8 cellular contexts compared by ENCODE assay signal in the genomic region with DNA sequence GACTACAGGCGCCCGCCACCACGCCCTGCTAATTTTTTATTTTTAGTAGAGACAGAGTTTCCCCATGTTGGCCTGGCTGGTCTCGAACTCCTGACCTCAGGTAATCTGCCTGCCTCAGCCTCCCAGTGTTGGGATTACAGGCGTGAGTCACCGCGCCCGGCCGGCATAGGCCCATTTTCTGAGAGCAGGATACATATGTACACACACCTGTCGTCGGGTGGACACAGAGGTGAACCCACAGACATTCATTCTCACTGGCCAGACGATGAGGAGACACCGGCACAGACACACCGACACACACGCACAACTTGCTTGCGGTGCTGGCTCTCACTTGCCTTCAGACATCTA. TPM values are rescaled to one million over a fixed set of nuclear protein-coding genes. Genes with fewer than 3 reads are reported as not detected.
DNase-seq lines count a peak whose midpoint lies in the region; ATAC-seq, FAIRE-seq and TF ChIP-seq lines count a peak whose summit lies in the region.

No MANE protein-coding gene starts in this region.

- H4K20me1 ChIP-seq in hepatocyte (ENCODE audit: insufficient read depth, poor library complexity, severe bottlenecking) = no peaks in the 10 kb centered on the region

- H3K9me3 ChIP-seq in hepatocyte (ENCODE audit: low read depth) = no peaks in the 10 kb centered on the region
- H3K9me3 ChIP-seq in skeletal muscle tissue (ENCODE audit: control insufficient read depth in 3 of 3, low read length in 3 of 3) = no peaks in the 10 kb centered on the region

- peak overlapping the region; percentile 65 to 78 (median 68) for H3K9ac ChIP-seq in skeletal muscle tissue (ENCODE audit: low read depth in 1 of 3, low read length in 3 of 3)

- peak overlapping the region; percentile 66 for H3K4me3 ChIP-seq in hepatocyte
- H3K4me3 ChIP-seq in skeletal muscle tissue (ENCODE audit: low read length in 3 of 3) = peak overlapping the region; percentile 34 to 66 (median 59)

- H3K36me3 ChIP-seq in hepatocyte (replicated peaks; ENCODE audit: insufficient read depth, low read depth) (no peaks in the 10 kb centered on the region), skeletal muscle tissue (ENCODE audit: control insufficient read depth in 3 of 3, insufficient read depth in 3 of 3, low read length in 3 of 3) (no peaks in the 10 kb centered on the region)

- H3K9me2 ChIP-seq in hepatocyte (replicated peaks; ENCODE audit: insufficient read depth) = no peaks in the 10 kb centered on the region

- no peak for ATAC-seq in activated naive CD8-positive, alpha-beta T cell treated with anti-CD3 and anti-CD28 coated beads, Interleukin-2, amount 50 U/mL, for 24 hours

- no peak overlapping the region for H3K27ac Mint-ChIP-seq in activated naive CD8-positive, alpha-beta T cell treated with anti-CD3 and anti-CD28 coated beads, Interleukin-2, amount 50 U/mL, for 24 hours

- H3K4me3 Mint-ChIP-seq in activated naive CD8-positive, alpha-beta T cell treated with anti-CD3 and anti-CD28 coated beads, Interleukin-2, amount 50 U/mL, for 24 hours = peak overlapping the region; percentile 42

- no peak for TF ChIP-seq POLR2A in GM12891 (IDR thresholded peaks at IDR 0.05; ENCODE audit: low read depth, low read length)

- H3K27me3 ChIP-seq in hepatocyte (no peaks in the 10 kb centered on the region), skeletal muscle tissue (ENCODE audit: control insufficient read depth in 3 of 3, insufficient read depth in 3 of 3, low read length in 3 of 3) (no peaks in the 10 kb centered on the region)

- peak overlapping the region; percentile 94 for H3K4me2 ChIP-seq in hepatocyte

- H3K4me1 Mint-ChIP-seq in activated naive CD8-positive, alpha-beta T cell treated with anti-CD3 and anti-CD28 coated beads, Interleukin-2, amount 50 U/mL, for 24 hours = peaks cover 5% of the 10 kb centered on the region

- H3K9me3 Mint-ChIP-seq in activated naive CD8-positive, alpha-beta T cell treated with anti-CD3 and anti-CD28 coated beads, Interleukin-2, amount 50 U/mL, for 24 hours = no peaks in the 10 kb centered on the region

- TF ChIP-seq CTCF in hepatocyte (IDR thresholded peaks at IDR 0.05; ENCODE audit: poor library complexity) = no peak

- H3K27ac ChIP-seq in hepatocyte = no peak overlapping the region
- H3K27ac ChIP-seq in skeletal muscle tissue (ENCODE audit: low read depth, low read length) = no peak overlapping the region

- FAIRE-seq in GM12891 (lab: Jason Lieb, UNC) (peak; percentile 58), HTR-8/SVneo (lab: Jason Lieb, UNC) (no peak)

- 46% methylated on average over 16 of the region's 16 CpGs for WGBS in hepatocyte (ENCODE audit: low lambda C conversion rate, missing lambda C conversion rate)

- H2AFZ ChIP-seq in hepatocyte = peak overlapping the region; percentile 80

- H3K4me1 ChIP-seq in hepatocyte (ENCODE audit: insufficient read depth) (no peaks in the 10 kb centered on the region), skeletal muscle tissue (ENCODE audit: control insufficient read depth in 3 of 3, insufficient read depth in 3 of 3, low read length in 3 of 3) (peaks cover 3 to 5% (median 4%) of the 10 kb centered on the region in 3 donors)

- H3K79me2 ChIP-seq in hepatocyte = no peaks in the 10 kb centered on the region

- no peak for DNase-seq in GM12891 (ENCODE audit: insufficient read length, low spot score)
- DNase-seq in activated naive CD8-positive, alpha-beta T cell treated with anti-CD3 and anti-CD28 coated beads, Interleukin-2, amount 50 U/mL, for 24 hours = no peak
- no peak for DNase-seq in hepatocyte (ENCODE audit: low spot score)
- DNase-seq in occipital lobe (lab: John Stamatoyannopoulos, UW) = no peak
- no peak for DNase-seq in kidney tubule cell (ENCODE audit: low spot score)
- no peak for DNase-seq in NCI-H1105 treated with DMSO at 0.1 percent for 48 hours (lab: John Stamatoyannopoulos, UW)
- no peak for DNase-seq in HTR-8/SVneo (ENCODE audit: insufficient read length, low spot score)

- peaks cover 9% of the 10 kb centered on the region for H3K27me3 Mint-ChIP-seq in activated naive CD8-positive, alpha-beta T cell treated with anti-CD3 and anti-CD28 coated beads, Interleukin-2, amount 50 U/mL, for 24 hours

- H3K36me3 Mint-ChIP-seq in activated naive CD8-positive, alpha-beta T cell treated with anti-CD3 and anti-CD28 coated beads, Interleukin-2, amount 50 U/mL, for 24 hours (ENCODE audit: low read depth) = no peaks in the 10 kb centered on the region

TF ChIP-seq in GM12891, 5 proteins besides CTCF, POLR2A, EP300 and RAD21:
- TF ChIP-seq TAF1 (IDR thresholded peaks at IDR 0.05; ENCODE audit: low read depth, low read length) (no peak), POU2F2 (IDR thresholded peaks at IDR 0.05; ENCODE audit: low read depth, low read length) (no peak), PAX5 (IDR thresholded peaks at IDR 0.05; ENCODE audit: insufficient read depth, low read length, severe bottlenecking) (no peak), SPI1 (IDR thresholded peaks at IDR 0.05; ENCODE audit: low read depth, low read length) (no peak), POLR2AphosphoS5 (IDR thresholded peaks at IDR 0.05; ENCODE audit: low read depth, low read length) (no peak)

RNA-seq across cellular contexts. Expression of a gene that starts 0.7 kb away (rescaled TPM):
- polyA plus RNA-seq in GM12891 (2012; ENCODE audit: low read depth, missing spikeins) = 0.06 TPM
- 0.43 and 0.56 TPM in 2 replicates for total RNA-seq in hepatocyte
- 1.3 and 2.5 TPM in 2 replicates for polyA plus RNA-seq in hepatocyte
- 1.6 TPM for total RNA-seq in skeletal muscle tissue
- 1.4 TPM for total RNA-seq in occipital lobe

RNA-seq across cellular contexts. Expression of a gene that starts 34.1 kb away (rescaled TPM):
- polyA plus RNA-seq in GM12891 (2012; ENCODE audit: low read depth, missing spikeins) = 1.6 TPM
- total RNA-seq in hepatocyte = 4.8 and 5.5 TPM in 2 replicates
- 16.8 and 20.6 TPM in 2 replicates for polyA plus RNA-seq in hepatocyte
- total RNA-seq in skeletal muscle tissue = 5.7 TPM
- total RNA-seq in occipital lobe = 0.47 TPM

RNA-seq across cellular contexts. Expression of a gene that starts 35.2 kb away (rescaled TPM):
- polyA plus RNA-seq in GM12891 (2012; ENCODE audit: low read depth, missing spikeins) = 0.17 TPM
- total RNA-seq in hepatocyte (0.30 and 1.6 TPM in 2 replicates), skeletal muscle tissue (not detected), occipital lobe (not detected)
- polyA plus RNA-seq in hepatocyte = 2.2 and 3.0 TPM in 2 replicates

RNA-seq across cellular contexts. Expression of a gene that starts 42.2 kb away (rescaled TPM):
- 16.7 TPM for polyA plus RNA-seq in GM12891 (2012; ENCODE audit: low read depth, missing spikeins)
- 8.9 and 18.2 TPM in 2 replicates for total RNA-seq in hepatocyte
- polyA plus RNA-seq in hepatocyte = 38.7 and 40.1 TPM in 2 replicates
- total RNA-seq in skeletal muscle tissue = 6.8 TPM
- 10.0 TPM for total RNA-seq in occipital lobe

RNA-seq across cellular contexts. Expression of a gene that starts 54.4 kb away (rescaled TPM):
- polyA plus RNA-seq in GM12891 (2012; ENCODE audit: low read depth, missing spikeins) = 1.7 TPM
- total RNA-seq in hepatocyte (0.72 and 0.83 TPM in 2 replicates), skeletal muscle tissue (not detected), occipital lobe (0.16 TPM)
- 0.48 and 2.2 TPM in 2 replicates for polyA plus RNA-seq in hepatocyte
